Comparison of ENCODE assay signal across 2 cellular contexts in genomic region chr16:138049-138417, GRCh38.
A peak's percentile ranks its signal among the peaks of the same experiment; 100 is the strongest.
TF ChIP-seq lines count a peak whose summit lies in the region.

No MANE protein-coding gene starts in this region.

TF ChIP-seq in SK-N-SH treated with all-trans-retinoic acid at 6 μM for 48 hours, 23 proteins besides CTCF, POLR2A, EP300 and RAD21:
- TF ChIP-seq ZFP30 (CRISPR knock-in tag; IDR thresholded peaks at IDR 0.05): no peak
- TF ChIP-seq ZFP3 (CRISPR knock-in tag; IDR thresholded peaks at IDR 0.05): no peak
- no peak for TF ChIP-seq TSHZ2 (CRISPR knock-in tag; IDR thresholded peaks at IDR 0.05)

TF ChIP-seq in K562, 482 proteins besides CTCF, POLR2A, EP300 and RAD21 (continues in another document):
- TF ChIP-seq AFF1 (IDR thresholded peaks at IDR 0.05; ENCODE audit: low read depth in 1 of 2, partially characterized antibody in 2 of 2) (peak in 1 of 2 experiments; percentile 5), RNF219 (CRISPR knock-in tag; IDR thresholded peaks at IDR 0.05) (no peak), ETS2 (tag; IDR thresholded peaks at IDR 0.05; ENCODE audit: borderline replicate concordance, poor library complexity, severe bottlenecking) (no peak), ZBTB7A (IDR thresholded peaks at IDR 0.05; ENCODE audit: borderline replicate concordance, control insufficient read depth, low read depth, low read length) (0 out of 2 replicates have a peak, but pooled peaks have one; percentile 63), HDAC1 (IDR thresholded peaks at IDR 0.05) (0 out of 4 replicates have a peak, but pooled peaks of 1 of the 2 experiments have one; percentile 17), NKRF (IDR thresholded peaks at IDR 0.05; ENCODE audit: borderline replicate concordance) (no peak; the same call in 1 of the 2 replicates), MEIS2 (IDR thresholded peaks at IDR 0.05; ENCODE audit: partially characterized antibody) (no peak), XRCC3 (IDR thresholded peaks at IDR 0.05) (no peak), MAFF (IDR thresholded peaks at IDR 0.05; ENCODE audit: low read length) (no peak), BRD9 (IDR thresholded peaks at IDR 0.05; ENCODE audit: low read depth, partially characterized antibody) (peak; percentile 20), MAZ (CRISPR knock-in tag; conservative IDR thresholded peaks at IDR 0.05 in 1 of 2, IDR thresholded peaks at IDR 0.05 in 1 of 2) (peak in 1 of 2 experiments; percentile 13; a peak in 1 of 4 replicates), MTA1 (IDR thresholded peaks at IDR 0.05; ENCODE audit: borderline replicate concordance) (peak; percentile 74; the same call in 1 of the 2 replicates), TAF1 (IDR thresholded peaks at IDR 0.05; ENCODE audit: control insufficient read depth, extremely low read depth, insufficient read depth, low read length, severe bottlenecking) (peak; percentile 18), CCNT2 (IDR thresholded peaks at IDR 0.05; ENCODE audit: borderline replicate concordance, extremely low read depth, insufficient read length, low read depth, low read length) (no peak)
- TF ChIP-seq, protein P1, sequence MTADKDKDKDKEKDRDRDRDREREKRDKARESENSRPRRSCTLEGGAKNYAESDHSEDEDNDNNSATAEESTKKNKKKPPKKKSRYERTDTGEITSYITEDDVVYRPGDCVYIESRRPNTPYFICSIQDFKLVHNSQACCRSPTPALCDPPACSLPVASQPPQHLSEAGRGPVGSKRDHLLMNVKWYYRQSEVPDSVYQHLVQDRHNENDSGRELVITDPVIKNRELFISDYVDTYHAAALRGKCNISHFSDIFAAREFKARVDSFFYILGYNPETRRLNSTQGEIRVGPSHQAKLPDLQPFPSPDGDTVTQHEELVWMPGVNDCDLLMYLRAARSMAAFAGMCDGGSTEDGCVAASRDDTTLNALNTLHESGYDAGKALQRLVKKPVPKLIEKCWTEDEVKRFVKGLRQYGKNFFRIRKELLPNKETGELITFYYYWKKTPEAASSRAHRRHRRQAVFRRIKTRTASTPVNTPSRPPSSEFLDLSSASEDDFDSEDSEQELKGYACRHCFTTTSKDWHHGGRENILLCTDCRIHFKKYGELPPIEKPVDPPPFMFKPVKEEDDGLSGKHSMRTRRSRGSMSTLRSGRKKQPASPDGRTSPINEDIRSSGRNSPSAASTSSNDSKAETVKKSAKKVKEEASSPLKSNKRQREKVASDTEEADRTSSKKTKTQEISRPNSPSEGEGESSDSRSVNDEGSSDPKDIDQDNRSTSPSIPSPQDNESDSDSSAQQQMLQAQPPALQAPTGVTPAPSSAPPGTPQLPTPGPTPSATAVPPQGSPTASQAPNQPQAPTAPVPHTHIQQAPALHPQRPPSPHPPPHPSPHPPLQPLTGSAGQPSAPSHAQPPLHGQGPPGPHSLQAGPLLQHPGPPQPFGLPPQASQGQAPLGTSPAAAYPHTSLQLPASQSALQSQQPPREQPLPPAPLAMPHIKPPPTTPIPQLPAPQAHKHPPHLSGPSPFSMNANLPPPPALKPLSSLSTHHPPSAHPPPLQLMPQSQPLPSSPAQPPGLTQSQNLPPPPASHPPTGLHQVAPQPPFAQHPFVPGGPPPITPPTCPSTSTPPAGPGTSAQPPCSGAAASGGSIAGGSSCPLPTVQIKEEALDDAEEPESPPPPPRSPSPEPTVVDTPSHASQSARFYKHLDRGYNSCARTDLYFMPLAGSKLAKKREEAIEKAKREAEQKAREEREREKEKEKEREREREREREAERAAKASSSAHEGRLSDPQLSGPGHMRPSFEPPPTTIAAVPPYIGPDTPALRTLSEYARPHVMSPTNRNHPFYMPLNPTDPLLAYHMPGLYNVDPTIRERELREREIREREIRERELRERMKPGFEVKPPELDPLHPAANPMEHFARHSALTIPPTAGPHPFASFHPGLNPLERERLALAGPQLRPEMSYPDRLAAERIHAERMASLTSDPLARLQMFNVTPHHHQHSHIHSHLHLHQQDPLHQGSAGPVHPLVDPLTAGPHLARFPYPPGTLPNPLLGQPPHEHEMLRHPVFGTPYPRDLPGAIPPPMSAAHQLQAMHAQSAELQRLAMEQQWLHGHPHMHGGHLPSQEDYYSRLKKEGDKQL (CRISPR knock-in tag; IDR thresholded peaks at IDR 0.05; ENCODE audit: borderline replicate concordance): no peak
- TF ChIP-seq, protein P2, sequence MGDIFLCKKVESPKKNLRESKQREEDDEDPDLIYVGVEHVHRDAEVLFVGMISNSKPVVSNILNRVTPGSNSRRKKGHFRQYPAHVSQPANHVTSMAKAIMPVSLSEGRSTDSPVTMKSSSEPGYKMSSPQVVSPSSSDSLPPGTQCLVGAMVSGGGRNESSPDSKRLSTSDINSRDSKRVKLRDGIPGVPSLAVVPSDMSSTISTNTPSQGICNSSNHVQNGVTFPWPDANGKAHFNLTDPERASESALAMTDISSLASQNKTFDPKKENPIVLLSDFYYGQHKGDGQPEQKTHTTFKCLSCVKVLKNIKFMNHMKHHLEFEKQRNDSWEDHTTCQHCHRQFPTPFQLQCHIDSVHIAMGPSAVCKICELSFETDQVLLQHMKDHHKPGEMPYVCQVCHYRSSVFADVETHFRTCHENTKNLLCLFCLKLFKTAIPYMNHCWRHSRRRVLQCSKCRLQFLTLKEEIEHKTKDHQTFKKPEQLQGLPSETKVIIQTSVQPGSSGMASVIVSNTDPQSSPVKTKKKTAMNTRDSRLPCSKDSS (IDR thresholded peaks at IDR 0.05; ENCODE audit: low read depth, partially characterized antibody): no peak
- TF ChIP-seq, protein P3, sequence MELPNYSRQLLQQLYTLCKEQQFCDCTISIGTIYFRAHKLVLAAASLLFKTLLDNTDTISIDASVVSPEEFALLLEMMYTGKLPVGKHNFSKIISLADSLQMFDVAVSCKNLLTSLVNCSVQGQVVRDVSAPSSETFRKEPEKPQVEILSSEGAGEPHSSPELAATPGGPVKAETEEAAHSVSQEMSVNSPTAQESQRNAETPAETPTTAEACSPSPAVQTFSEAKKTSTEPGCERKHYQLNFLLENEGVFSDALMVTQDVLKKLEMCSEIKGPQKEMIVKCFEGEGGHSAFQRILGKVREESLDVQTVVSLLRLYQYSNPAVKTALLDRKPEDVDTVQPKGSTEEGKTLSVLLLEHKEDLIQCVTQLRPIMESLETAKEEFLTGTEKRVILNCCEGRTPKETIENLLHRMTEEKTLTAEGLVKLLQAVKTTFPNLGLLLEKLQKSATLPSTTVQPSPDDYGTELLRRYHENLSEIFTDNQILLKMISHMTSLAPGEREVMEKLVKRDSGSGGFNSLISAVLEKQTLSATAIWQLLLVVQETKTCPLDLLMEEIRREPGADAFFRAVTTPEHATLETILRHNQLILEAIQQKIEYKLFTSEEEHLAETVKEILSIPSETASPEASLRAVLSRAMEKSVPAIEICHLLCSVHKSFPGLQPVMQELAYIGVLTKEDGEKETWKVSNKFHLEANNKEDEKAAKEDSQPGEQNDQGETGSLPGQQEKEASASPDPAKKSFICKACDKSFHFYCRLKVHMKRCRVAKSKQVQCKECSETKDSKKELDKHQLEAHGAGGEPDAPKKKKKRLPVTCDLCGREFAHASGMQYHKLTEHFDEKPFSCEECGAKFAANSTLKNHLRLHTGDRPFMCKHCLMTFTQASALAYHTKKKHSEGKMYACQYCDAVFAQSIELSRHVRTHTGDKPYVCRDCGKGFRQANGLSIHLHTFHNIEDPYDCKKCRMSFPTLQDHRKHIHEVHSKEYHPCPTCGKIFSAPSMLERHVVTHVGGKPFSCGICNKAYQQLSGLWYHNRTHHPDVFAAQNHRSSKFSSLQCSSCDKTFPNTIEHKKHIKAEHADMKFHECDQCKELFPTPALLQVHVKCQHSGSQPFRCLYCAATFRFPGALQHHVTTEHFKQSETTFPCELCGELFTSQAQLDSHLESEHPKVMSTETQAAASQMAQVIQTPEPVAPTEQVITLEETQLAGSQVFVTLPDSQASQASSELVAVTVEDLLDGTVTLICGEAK (IDR thresholded peaks at IDR 0.05): no peak
- TF ChIP-seq, protein P3 (CRISPR knock-in tag; IDR thresholded peaks at IDR 0.05): no peak
- TF ChIP-seq, protein P4, sequence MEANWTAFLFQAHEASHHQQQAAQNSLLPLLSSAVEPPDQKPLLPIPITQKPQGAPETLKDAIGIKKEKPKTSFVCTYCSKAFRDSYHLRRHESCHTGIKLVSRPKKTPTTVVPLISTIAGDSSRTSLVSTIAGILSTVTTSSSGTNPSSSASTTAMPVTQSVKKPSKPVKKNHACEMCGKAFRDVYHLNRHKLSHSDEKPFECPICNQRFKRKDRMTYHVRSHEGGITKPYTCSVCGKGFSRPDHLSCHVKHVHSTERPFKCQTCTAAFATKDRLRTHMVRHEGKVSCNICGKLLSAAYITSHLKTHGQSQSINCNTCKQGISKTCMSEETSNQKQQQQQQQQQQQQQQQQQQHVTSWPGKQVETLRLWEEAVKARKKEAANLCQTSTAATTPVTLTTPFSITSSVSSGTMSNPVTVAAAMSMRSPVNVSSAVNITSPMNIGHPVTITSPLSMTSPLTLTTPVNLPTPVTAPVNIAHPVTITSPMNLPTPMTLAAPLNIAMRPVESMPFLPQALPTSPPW (CRISPR knock-in tag; IDR thresholded peaks at IDR 0.05): peak; percentile 73
